ENCODE assay signal across 1 cellular context in the genomic region with DNA sequence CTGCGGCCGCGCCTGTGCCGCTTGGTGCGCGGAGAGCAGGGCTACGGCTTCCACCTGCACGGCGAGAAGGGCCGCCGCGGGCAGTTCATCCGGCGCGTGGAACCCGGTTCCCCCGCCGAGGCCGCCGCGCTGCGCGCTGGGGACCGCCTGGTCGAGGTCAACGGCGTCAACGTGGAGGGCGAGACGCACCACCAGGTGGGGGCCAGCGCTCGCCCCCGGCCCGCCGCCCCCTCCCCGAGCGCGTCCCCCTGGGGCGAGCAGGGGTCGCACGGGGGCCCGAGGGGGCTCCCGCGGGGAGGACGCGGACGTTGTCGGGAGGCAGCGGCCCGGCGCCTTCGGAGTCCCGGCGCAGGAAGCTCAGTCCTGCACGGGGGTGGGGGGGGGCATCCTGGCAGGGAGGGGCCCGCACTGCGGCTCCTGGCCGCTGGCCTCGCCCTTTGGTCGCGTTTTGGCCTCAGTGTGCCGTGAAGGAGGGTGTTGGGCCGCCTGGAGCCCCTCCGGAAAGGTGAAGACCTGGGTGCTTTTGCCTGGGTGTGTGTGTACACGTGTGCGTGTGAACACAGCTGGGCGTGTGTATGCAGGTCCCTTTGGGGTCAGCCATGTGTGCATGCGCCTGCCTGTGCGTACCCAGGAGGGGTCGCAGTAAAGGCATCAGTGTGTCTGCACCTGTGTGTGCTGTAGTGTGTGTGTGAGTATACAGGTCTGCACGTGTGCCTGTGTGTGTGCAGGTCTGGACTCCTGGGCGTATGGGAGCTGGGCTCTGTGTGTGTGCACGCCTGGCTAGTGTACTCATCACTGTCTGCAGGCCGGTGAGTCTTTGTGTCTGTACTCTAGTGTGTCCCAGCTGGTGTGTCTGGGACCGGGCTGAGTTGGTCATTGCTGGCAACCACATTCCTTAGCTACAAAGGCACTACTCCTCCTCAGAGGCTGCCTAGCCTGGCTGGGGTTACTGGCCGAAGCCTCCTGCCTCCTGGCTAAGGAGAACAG.
TF ChIP-seq lines count a peak whose summit lies in the region.

No MANE protein-coding gene starts in this region.

TF ChIP-seq in HepG2, 621 proteins besides CTCF, POLR2A, EP300 and RAD21 (continued from another document and continues in another):
- TF ChIP-seq, protein P1, sequence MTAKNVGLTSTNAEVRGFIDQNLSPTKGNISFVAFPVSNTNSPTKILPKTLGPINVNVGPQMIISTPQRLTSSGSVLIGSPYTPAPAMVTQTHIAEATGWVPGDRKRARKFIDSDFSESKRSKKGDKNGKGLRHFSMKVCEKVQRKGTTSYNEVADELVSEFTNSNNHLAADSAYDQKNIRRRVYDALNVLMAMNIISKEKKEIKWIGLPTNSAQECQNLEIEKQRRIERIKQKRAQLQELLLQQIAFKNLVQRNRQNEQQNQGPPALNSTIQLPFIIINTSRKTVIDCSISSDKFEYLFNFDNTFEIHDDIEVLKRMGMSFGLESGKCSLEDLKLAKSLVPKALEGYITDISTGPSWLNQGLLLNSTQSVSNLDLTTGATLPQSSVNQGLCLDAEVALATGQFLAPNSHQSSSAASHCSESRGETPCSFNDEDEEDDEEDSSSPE (CRISPR knock-in tag; IDR thresholded peaks at IDR 0.05), result 0 out of 2 replicates have a peak, but pooled peaks have one; percentile 38
- no peak for TF ChIP-seq ZNF761 (CRISPR knock-in tag; conservative IDR thresholded peaks at IDR 0.05)
- no peak for TF ChIP-seq ZFP1 (CRISPR knock-in tag; IDR thresholded peaks at IDR 0.05)
- TF ChIP-seq NR2F6 (IDR thresholded peaks at IDR 0.05), result no peak
- peak; percentile 43; the same call in 1 of the 2 replicates for TF ChIP-seq NR2F6 (CRISPR knock-in tag; IDR thresholded peaks at IDR 0.05)
- TF ChIP-seq, protein P2, sequence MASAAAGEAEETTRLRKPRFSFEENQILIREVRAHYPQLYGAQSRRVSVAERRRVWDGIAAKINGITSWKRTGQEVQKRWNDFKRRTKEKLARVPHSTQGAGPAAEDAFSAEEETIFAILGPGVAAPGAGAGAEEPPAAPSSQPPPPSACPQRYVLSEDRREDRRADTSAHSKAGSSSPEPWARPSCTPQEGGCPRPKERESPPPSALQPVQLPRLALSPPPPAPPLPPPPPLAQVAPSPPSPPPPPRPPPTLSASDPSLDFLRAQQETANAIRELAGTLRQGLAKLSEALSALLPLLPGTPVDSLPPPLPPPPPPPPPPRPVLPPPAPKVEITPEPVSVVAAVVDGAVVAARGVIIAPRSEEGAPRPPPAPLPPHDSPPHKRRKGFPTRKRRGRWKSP (CRISPR knock-in tag; IDR thresholded peaks at IDR 0.05), result no peak
- no peak for TF ChIP-seq KAT2B (IDR thresholded peaks at IDR 0.05; ENCODE audit: borderline replicate concordance, low read depth, low read length)
- TF ChIP-seq ZNF121 (CRISPR knock-in tag; IDR thresholded peaks at IDR 0.05), result peak; percentile 60
- TF ChIP-seq, protein P3, sequence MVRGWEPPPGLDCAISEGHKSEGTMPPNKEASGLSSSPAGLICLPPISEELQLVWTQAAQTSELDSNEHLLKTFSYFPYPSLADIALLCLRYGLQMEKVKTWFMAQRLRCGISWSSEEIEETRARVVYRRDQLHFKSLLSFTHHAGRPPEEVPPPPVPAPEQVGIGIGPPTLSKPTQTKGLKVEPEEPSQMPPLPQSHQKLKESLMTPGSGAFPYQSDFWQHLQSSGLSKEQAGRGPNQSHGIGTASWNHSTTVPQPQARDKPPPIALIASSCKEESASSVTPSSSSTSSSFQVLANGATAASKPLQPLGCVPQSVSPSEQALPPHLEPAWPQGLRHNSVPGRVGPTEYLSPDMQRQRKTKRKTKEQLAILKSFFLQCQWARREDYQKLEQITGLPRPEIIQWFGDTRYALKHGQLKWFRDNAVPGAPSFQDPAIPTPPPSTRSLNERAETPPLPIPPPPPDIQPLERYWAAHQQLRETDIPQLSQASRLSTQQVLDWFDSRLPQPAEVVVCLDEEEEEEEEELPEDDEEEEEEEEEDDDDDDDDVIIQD (CRISPR knock-in tag; IDR thresholded peaks at IDR 0.05; ENCODE audit: low read depth), result no peak
- peak; percentile 30; the same call in 1 of the 2 replicates for TF ChIP-seq BHLHE40 (IDR thresholded peaks at IDR 0.05; ENCODE audit: low read length)
- TF ChIP-seq ZNF550 (CRISPR knock-in tag; IDR thresholded peaks at IDR 0.05; ENCODE audit: borderline replicate concordance), result no peak
- TF ChIP-seq, protein P4, sequence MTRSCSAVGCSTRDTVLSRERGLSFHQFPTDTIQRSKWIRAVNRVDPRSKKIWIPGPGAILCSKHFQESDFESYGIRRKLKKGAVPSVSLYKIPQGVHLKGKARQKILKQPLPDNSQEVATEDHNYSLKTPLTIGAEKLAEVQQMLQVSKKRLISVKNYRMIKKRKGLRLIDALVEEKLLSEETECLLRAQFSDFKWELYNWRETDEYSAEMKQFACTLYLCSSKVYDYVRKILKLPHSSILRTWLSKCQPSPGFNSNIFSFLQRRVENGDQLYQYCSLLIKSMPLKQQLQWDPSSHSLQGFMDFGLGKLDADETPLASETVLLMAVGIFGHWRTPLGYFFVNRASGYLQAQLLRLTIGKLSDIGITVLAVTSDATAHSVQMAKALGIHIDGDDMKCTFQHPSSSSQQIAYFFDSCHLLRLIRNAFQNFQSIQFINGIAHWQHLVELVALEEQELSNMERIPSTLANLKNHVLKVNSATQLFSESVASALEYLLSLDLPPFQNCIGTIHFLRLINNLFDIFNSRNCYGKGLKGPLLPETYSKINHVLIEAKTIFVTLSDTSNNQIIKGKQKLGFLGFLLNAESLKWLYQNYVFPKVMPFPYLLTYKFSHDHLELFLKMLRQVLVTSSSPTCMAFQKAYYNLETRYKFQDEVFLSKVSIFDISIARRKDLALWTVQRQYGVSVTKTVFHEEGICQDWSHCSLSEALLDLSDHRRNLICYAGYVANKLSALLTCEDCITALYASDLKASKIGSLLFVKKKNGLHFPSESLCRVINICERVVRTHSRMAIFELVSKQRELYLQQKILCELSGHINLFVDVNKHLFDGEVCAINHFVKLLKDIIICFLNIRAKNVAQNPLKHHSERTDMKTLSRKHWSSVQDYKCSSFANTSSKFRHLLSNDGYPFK (CRISPR knock-in tag; IDR thresholded peaks at IDR 0.05; ENCODE audit: borderline replicate concordance), result peak; percentile 24; the same call in 1 of the 2 replicates
- no peak for TF ChIP-seq TGIF2 (CRISPR knock-in tag; IDR thresholded peaks at IDR 0.05)
- no peak for TF ChIP-seq ZSCAN22 (CRISPR knock-in tag; IDR thresholded peaks at IDR 0.05)
- no peak for TF ChIP-seq SIN3B (IDR thresholded peaks at IDR 0.05; ENCODE audit: low read length)
- TF ChIP-seq SP2 (CRISPR knock-in tag; IDR thresholded peaks at IDR 0.05), result no peak
- TF ChIP-seq, protein P5, sequence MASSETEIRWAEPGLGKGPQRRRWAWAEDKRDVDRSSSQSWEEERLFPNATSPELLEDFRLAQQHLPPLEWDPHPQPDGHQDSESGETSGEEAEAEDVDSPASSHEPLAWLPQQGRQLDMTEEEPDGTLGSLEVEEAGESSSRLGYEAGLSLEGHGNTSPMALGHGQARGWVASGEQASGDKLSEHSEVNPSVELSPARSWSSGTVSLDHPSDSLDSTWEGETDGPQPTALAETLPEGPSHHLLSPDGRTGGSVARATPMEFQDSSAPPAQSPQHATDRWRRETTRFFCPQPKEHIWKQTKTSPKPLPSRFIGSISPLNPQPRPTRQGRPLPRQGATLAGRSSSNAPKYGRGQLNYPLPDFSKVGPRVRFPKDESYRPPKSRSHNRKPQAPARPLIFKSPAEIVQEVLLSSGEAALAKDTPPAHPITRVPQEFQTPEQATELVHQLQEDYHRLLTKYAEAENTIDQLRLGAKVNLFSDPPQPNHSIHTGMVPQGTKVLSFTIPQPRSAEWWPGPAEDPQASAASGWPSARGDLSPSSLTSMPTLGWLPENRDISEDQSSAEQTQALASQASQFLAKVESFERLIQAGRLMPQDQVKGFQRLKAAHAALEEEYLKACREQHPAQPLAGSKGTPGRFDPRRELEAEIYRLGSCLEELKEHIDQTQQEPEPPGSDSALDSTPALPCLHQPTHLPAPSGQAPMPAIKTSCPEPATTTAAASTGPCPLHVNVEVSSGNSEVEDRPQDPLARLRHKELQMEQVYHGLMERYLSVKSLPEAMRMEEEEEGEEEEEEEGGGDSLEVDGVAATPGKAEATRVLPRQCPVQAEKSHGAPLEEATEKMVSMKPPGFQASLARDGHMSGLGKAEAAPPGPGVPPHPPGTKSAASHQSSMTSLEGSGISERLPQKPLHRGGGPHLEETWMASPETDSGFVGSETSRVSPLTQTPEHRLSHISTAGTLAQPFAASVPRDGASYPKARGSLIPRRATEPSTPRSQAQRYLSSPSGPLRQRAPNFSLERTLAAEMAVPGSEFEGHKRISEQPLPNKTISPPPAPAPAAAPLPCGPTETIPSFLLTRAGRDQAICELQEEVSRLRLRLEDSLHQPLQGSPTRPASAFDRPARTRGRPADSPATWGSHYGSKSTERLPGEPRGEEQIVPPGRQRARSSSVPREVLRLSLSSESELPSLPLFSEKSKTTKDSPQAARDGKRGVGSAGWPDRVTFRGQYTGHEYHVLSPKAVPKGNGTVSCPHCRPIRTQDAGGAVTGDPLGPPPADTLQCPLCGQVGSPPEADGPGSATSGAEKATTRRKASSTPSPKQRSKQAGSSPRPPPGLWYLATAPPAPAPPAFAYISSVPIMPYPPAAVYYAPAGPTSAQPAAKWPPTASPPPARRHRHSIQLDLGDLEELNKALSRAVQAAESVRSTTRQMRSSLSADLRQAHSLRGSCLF (CRISPR knock-in tag; IDR thresholded peaks at IDR 0.05; ENCODE audit: borderline replicate concordance), result no peak
- TF ChIP-seq, protein P6, sequence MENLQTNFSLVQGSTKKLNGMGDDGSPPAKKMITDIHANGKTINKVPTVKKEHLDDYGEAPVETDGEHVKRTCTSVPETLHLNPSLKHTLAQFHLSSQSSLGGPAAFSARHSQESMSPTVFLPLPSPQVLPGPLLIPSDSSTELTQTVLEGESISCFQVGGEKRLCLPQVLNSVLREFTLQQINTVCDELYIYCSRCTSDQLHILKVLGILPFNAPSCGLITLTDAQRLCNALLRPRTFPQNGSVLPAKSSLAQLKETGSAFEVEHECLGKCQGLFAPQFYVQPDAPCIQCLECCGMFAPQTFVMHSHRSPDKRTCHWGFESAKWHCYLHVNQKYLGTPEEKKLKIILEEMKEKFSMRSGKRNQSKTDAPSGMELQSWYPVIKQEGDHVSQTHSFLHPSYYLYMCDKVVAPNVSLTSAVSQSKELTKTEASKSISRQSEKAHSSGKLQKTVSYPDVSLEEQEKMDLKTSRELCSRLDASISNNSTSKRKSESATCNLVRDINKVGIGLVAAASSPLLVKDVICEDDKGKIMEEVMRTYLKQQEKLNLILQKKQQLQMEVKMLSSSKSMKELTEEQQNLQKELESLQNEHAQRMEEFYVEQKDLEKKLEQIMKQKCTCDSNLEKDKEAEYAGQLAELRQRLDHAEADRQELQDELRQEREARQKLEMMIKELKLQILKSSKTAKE (CRISPR knock-in tag; IDR thresholded peaks at IDR 0.05; ENCODE audit: borderline replicate concordance), result peak; percentile 29; the same call in 1 of the 2 replicates
- TF ChIP-seq, protein P7, sequence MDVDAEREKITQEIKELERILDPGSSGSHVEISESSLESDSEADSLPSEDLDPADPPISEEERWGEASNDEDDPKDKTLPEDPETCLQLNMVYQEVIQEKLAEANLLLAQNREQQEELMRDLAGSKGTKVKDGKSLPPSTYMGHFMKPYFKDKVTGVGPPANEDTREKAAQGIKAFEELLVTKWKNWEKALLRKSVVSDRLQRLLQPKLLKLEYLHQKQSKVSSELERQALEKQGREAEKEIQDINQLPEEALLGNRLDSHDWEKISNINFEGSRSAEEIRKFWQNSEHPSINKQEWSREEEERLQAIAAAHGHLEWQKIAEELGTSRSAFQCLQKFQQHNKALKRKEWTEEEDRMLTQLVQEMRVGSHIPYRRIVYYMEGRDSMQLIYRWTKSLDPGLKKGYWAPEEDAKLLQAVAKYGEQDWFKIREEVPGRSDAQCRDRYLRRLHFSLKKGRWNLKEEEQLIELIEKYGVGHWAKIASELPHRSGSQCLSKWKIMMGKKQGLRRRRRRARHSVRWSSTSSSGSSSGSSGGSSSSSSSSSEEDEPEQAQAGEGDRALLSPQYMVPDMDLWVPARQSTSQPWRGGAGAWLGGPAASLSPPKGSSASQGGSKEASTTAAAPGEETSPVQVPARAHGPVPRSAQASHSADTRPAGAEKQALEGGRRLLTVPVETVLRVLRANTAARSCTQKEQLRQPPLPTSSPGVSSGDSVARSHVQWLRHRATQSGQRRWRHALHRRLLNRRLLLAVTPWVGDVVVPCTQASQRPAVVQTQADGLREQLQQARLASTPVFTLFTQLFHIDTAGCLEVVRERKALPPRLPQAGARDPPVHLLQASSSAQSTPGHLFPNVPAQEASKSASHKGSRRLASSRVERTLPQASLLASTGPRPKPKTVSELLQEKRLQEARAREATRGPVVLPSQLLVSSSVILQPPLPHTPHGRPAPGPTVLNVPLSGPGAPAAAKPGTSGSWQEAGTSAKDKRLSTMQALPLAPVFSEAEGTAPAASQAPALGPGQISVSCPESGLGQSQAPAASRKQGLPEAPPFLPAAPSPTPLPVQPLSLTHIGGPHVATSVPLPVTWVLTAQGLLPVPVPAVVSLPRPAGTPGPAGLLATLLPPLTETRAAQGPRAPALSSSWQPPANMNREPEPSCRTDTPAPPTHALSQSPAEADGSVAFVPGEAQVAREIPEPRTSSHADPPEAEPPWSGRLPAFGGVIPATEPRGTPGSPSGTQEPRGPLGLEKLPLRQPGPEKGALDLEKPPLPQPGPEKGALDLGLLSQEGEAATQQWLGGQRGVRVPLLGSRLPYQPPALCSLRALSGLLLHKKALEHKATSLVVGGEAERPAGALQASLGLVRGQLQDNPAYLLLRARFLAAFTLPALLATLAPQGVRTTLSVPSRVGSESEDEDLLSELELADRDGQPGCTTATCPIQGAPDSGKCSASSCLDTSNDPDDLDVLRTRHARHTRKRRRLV (CRISPR knock-in tag; IDR thresholded peaks at IDR 0.05), result no peak
- no peak for TF ChIP-seq PITX1 (CRISPR knock-in tag; IDR thresholded peaks at IDR 0.05)
- TF ChIP-seq PAX8 (CRISPR knock-in tag; IDR thresholded peaks at IDR 0.05; ENCODE audit: borderline replicate concordance), result no peak
- TF ChIP-seq ZBTB38 (CRISPR knock-in tag; IDR thresholded peaks at IDR 0.05), result no peak; the same call in 1 of the 2 replicates
- TF ChIP-seq, protein P8, sequence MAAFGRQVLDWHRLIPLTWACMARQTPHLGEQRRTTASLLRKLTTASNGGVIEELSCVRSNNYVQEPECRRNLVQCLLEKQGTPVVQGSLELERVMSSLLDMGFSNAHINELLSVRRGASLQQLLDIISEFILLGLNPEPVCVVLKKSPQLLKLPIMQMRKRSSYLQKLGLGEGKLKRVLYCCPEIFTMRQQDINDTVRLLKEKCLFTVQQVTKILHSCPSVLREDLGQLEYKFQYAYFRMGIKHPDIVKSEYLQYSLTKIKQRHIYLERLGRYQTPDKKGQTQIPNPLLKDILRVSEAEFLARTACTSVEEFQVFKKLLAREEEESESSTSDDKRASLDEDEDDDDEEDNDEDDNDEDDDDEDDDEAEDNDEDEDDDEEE (CRISPR knock-in tag; IDR thresholded peaks at IDR 0.05), result no peak
- TF ChIP-seq REXO4 (CRISPR knock-in tag; IDR thresholded peaks at IDR 0.05; ENCODE audit: borderline replicate concordance), result no peak
- TF ChIP-seq SPEN (CRISPR knock-in tag; IDR thresholded peaks at IDR 0.05; ENCODE audit: low read depth), result no peak
- TF ChIP-seq CENPT (CRISPR knock-in tag; IDR thresholded peaks at IDR 0.05; ENCODE audit: low read depth), result peak; percentile 69; the same call in 1 of the 2 replicates
